In the genomic region with DNA sequence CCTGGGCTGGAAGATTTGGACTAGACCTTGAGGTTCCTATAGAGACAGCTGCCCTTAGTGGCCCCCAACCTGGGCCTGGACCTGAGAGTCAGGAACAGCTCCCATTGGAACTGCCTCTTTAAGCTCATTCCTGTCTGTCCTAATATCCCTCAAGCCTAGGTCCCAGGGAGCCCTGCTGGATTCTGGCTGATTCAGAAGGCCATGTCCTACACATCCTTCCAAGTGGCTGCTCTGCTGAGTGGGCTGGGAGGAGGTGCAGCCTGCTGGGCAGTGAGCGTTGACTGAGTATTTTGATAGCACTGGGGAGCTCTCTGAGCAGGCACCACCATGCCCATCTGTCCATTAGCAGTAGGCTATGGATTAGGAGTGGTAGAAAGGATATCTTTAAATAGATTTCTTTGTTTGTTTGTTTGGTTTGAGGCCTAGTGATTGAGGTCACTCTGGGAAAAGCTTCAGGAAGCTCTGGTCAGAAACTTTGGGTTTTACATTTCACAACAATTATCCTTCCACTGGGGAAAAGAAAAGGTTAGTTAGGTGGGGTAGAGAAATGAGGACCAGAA, we compare ENCODE assay signal across 18 cellular contexts. TPM values are rescaled to one million over a fixed set of nuclear protein-coding genes. Genes with fewer than 3 reads are reported as not detected.
A peak's percentile ranks its signal among the peaks of the same experiment; 100 is the strongest.
DNase-seq lines count a peak whose midpoint lies in the region; ATAC-seq and TF ChIP-seq lines count a peak whose summit lies in the region.
"Had no signal": no experiment of that assay in that cellular context is flagged by ENCODE, and none has a peak within 500 bp of the region (broad histone marks: within the 10 kb centered on the region; RNA-seq: fewer than 3 reads in every experiment).

No MANE protein-coding gene starts in this region.

- H3K4me3 ChIP-seq in fibroblast of the aortic adventitia (ENCODE audit: low read depth, low read length) (no peak overlapping the region), gastrocnemius medialis (no peak overlapping the region), mucosa of descending colon (no peak overlapping the region)
- H3K4me3 ChIP-seq: coronary artery, thoracic aorta had no signal

- TF ChIP-seq CTCF in fibroblast of the aortic adventitia (IDR thresholded peaks at IDR 0.05; ENCODE audit: insufficient read depth, low read length), result no peak
- TF ChIP-seq CTCF in gastrocnemius medialis (IDR thresholded peaks at IDR 0.05 in 4 of 5, conservative IDR thresholded peaks at IDR 0.05 in 1 of 5), result no peak
- no peak for TF ChIP-seq CTCF in mucosa of descending colon (IDR thresholded peaks at IDR 0.05)
- no peak for TF ChIP-seq CTCF in omental fat pad (IDR thresholded peaks at IDR 0.05)

- in situ Hi-C loops in gastrocnemius medialis (cut with MboI; ENCODE audit: low sequenced_read_pairs in 4 of 4), result loop anchor here (5.0 to 25.0 kb wide), 7 partner anchors 51 to 481 kb away; a partner anchor contains a TSS

- H3K4me1 ChIP-seq in gastrocnemius medialis, result peaks cover 45 to 61% of the 10 kb centered on the region in 2 donors
- peaks cover 8% of the 10 kb centered on the region for H3K4me1 ChIP-seq in mucosa of descending colon (ENCODE audit: low read depth)

- no peaks in the 10 kb centered on the region for H3K9me3 ChIP-seq in gastrocnemius medialis
- no peaks in the 10 kb centered on the region for H3K9me3 ChIP-seq in mucosa of descending colon
- H3K9me3 ChIP-seq: thoracic aorta had no signal

- TF ChIP-seq POLR2A in gastrocnemius medialis (IDR thresholded peaks at IDR 0.05), result no peak

- peak; percentile 18 for DNase-seq in H4 (ENCODE audit: low spot score)
- peak; percentile 4 for DNase-seq in T1000 (lab: John Stamatoyannopoulos, UW)
- peak; percentile 13 for DNase-seq in fibroblast of the aortic adventitia (ENCODE audit: low read depth)
- peak in 1 of 2 donors; percentile 36 for DNase-seq in gastrocnemius medialis
- no peak for DNase-seq in mucosa of descending colon
- DNase-seq in DMS 273 treated with DMSO at 0.1 percent for 48 hours (lab: John Stamatoyannopoulos, UW), result no peak
- no peak for DNase-seq in omental fat pad (ENCODE audit: low spot score)
- no peak for DNase-seq in cortex of kidney (lab: John Stamatoyannopoulos, UW)
- DNase-seq: activated CD4-positive, alpha-beta T cell treated with anti-CD3 and anti-CD28 coated beads, Interleukin-2, amount 50 U/mL, for 4 hours; amniotic stem cell; DMS79 treated with DMSO at 0.1 percent for 48 hours; NCI-H2081 treated with DMSO at 0.1 percent for 48 hours; occipital lobe; RPMI8226; stimulated activated CD4-positive, alpha-beta T cell treated with anti-CD3 and anti-CD28 coated beads, Interleukin-15, amount 100 ng/mL, for 24 hours had no signal

- H3K36me3 ChIP-seq in gastrocnemius medialis (no peaks in the 10 kb centered on the region), mucosa of descending colon (ENCODE audit: low read depth) (no peaks in the 10 kb centered on the region)
- H3K36me3 ChIP-seq: thoracic aorta had no signal

- H3K27me3 ChIP-seq in gastrocnemius medialis, result no peaks in the 10 kb centered on the region

- intact Hi-C loops in gastrocnemius medialis (cut with DNase I; ENCODE audit: low total_unique reads) (loop anchor here (2.0 to 10.0 kb wide), 4 partner anchors 101 to 403 kb away; a partner anchor contains a TSS), mucosa of descending colon (cut with DNase I, micrococcal nuclease) (loop anchor here (5.0 to 10.0 kb wide), 4 partner anchors 59 to 479 kb away; a partner anchor contains a TSS)

- peak in 1 of 2 donors; percentile 22 for ATAC-seq in gastrocnemius medialis
- no peak for ATAC-seq in mucosa of descending colon
- no peak for ATAC-seq in omental fat pad (ENCODE audit: low FRiP score)

- peak overlapping the region; percentile 68 to 89 (median 86) for H3K27ac ChIP-seq in gastrocnemius medialis
- H3K27ac ChIP-seq: coronary artery, thoracic aorta had no signal

RNA-seq across cellular contexts. Expression of a gene that starts 54.6 kb away (rescaled TPM):
- total RNA-seq in H4 (2014; rRNA removed; shearing (Covaris generic)), result 7.1 and 8.6 TPM in 2 replicates
- total RNA-seq in fibroblast of the aortic adventitia (ENCODE audit: low replicate concordance), result 35.8 and 52.6 TPM in 2 replicates
- total RNA-seq in gastrocnemius medialis, result 100 to 1,000 TPM in 3 of 4 donors, 10 to 100 TPM in 1; 61.9 to 491 (median 137) TPM
- total RNA-seq in mucosa of descending colon, result 10 to 100 TPM; 45.3 to 77.0 (median 53.1) TPM
- 100 to 1,000 TPM in 1 of 4 donors, 10 to 100 TPM in 3; 43.4 to 123 (median 72.2) TPM for total RNA-seq in omental fat pad

RNA-seq across cellular contexts. Expression of a gene that starts 56.4 kb away (rescaled TPM):
- total RNA-seq in H4 (2014; rRNA removed; shearing (Covaris generic)), result 0.10 TPM in 1 of 2 replicates, not detected in the other
- total RNA-seq in fibroblast of the aortic adventitia (ENCODE audit: low replicate concordance) (not detected in 2 replicates), gastrocnemius medialis (not detected), mucosa of descending colon (not detected), omental fat pad (under 1 TPM in 1 of 4 donors, not detected in 3; 0.38 TPM)
- total RNA-seq: fibroblast of lung, occipital lobe had no signal

Comparison
In these comparisons a context has a peak if more than half of its experiments do, and no peak if none do; other contexts are left out.
1. DNase-seq: peak in H4 (single experiment), T1000 (single experiment) and fibroblast of the aortic adventitia (single experiment); none in mucosa of descending colon (0 of 3), DMS 273 treated with DMSO at 0.1 percent for 48 hours (single experiment), omental fat pad (single experiment) and cortex of kidney (single experiment).